10 cellular contexts compared by ENCODE assay signal in the genomic region with DNA sequence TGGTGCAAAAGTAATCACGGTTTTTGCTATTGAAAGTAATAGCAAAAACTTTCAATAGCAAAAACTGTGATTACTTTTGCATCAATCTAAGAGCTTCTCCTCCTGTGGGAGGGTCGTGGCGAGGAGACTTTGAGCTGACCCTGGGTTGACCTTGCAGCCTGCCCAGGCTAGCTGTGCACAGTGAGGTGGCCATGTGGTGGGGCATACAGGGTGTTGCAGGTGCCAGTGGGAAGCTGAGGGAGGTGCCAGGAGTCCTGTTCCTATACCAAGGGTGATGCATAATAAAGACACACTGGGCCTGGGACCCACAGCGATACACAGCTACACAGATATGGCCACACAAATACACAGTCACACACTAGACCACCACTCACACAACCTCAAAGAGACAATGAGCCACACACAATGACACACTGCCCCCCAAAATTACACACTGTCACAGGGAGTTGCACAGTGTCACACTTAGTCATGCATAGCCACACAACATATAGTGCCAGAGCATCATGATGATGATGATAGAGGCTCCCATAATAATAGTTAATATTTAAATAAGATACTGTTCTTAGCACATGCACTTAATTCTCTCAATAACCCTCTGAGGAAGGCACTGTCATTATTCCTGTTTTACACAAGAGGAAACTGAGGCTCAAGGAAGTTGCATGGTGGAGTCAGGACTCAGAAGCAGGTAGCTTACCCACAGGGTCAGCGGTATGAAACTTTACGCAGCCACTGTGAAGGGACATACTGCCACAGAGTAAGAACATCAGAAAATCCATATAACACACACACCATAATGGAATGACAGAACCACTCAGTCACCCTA. TPM values are rescaled to one million over a fixed set of nuclear protein-coding genes. Genes with fewer than 3 reads are reported as not detected.
DNase-seq lines count a peak whose midpoint lies in the region; ATAC-seq, FAIRE-seq and TF ChIP-seq lines count a peak whose summit lies in the region.
"Had no signal": no experiment of that assay in that cellular context is flagged by ENCODE, and none has a peak within 500 bp of the region (broad histone marks: within the 10 kb centered on the region; RNA-seq: fewer than 3 reads in every experiment).

No MANE protein-coding gene starts in this region.

- peak overlapping the region; percentile 88 to 91 (median 90) for H3K4me3 Mint-ChIP-seq in nephron

- no peak for TF ChIP-seq CTCF in Loucy (conservative IDR thresholded peaks at IDR 0.05; ENCODE audit: low read length)
- TF ChIP-seq CTCF in nephron (IDR thresholded peaks at IDR 0.05; ENCODE audit: unreplicated experiment in 3 of 3), result no peak

- H3K36me3 ChIP-seq in BLaER1 (0 out of 2 replicates have a peak, but pooled peaks cover 4% of the 10 kb centered on the region), Loucy (ENCODE audit: insufficient read depth, low read length) (no peaks in the 10 kb centered on the region)

- no peaks in the 10 kb centered on the region for H3K9me3 Mint-ChIP-seq in nephron

- H3K27ac ChIP-seq in BLaER1 (no peak overlapping the region), cingulate gyrus (ENCODE audit: low read depth, low read length) (peak overlapping the region; percentile 99)

- no peak overlapping the region for H2AFZ ChIP-seq in Loucy (ENCODE audit: low read length)

- peak overlapping the region; percentile 30 to 79 (median 43) for H3K27ac Mint-ChIP-seq in nephron

- H3K4me1 Mint-ChIP-seq in nephron, result peaks cover 15% of the 10 kb centered on the region

- H4K20me1 ChIP-seq in BLaER1 (0 out of 2 replicates have a peak, but pooled peaks cover 6% of the 10 kb centered on the region), Loucy (ENCODE audit: insufficient read depth, low read length, poor library complexity, severe bottlenecking) (no peaks in the 10 kb centered on the region)

- H3K79me2 ChIP-seq in Loucy (ENCODE audit: insufficient read depth, low read length), result no peaks in the 10 kb centered on the region

- H3K27me3 Mint-ChIP-seq in nephron (ENCODE audit: low read depth), result peaks cover 10% of the 10 kb centered on the region

- peaks cover 4% of the 10 kb centered on the region for H3K36me3 Mint-ChIP-seq in nephron (ENCODE audit: low read depth)

- H3K27me3 ChIP-seq in BLaER1 (peaks cover 13% of the 10 kb centered on the region), Loucy (ENCODE audit: insufficient read depth, low read length, poor library complexity, severe bottlenecking) (no peaks in the 10 kb centered on the region)

- H3K4me2 ChIP-seq in BLaER1, result peak overlapping the region; percentile 97
- H3K4me2 ChIP-seq in Loucy (ENCODE audit: low read depth, low read length, poor library complexity, severe bottlenecking), result peak overlapping the region; percentile 95

- no peaks in the 10 kb centered on the region for H3F3A ChIP-seq in Loucy (ENCODE audit: low read depth)

- DNase-seq in occipital lobe (lab: John Stamatoyannopoulos, UW) (no peak), GM19240 (ENCODE audit: insufficient read length, low spot score) (no peak), HTR-8/SVneo (ENCODE audit: insufficient read length, low spot score) (no peak)
- DNase-seq: NCI-H2081 treated with DMSO at 0.1 percent for 48 hours had no signal

- no peaks in the 10 kb centered on the region for H3K9me2 ChIP-seq in Loucy (replicated peaks; ENCODE audit: low read depth, low read length)

- peak overlapping the region; percentile 71 for H3K4me3 ChIP-seq in BLaER1
- peak overlapping the region; percentile 82 for H3K4me3 ChIP-seq in Loucy (ENCODE audit: low read length, poor library complexity, severe bottlenecking)

- H3K9me3 ChIP-seq in BLaER1 (no peaks in the 10 kb centered on the region), Loucy (ENCODE audit: insufficient read depth, low read depth, low read length) (no peaks in the 10 kb centered on the region)

- peaks cover 36% of the 10 kb centered on the region for H3K4me1 ChIP-seq in BLaER1
- H3K4me1 ChIP-seq in Loucy (ENCODE audit: insufficient read depth, low read length, poor library complexity, severe bottlenecking), result peaks cover 16% of the 10 kb centered on the region

- H3K9ac ChIP-seq in BLaER1, result no peak overlapping the region
- H3K9ac ChIP-seq in Loucy (ENCODE audit: low read depth, low read length, poor library complexity, severe bottlenecking), result no peak overlapping the region

- no peak for ATAC-seq in HG02938 (IDR thresholded peaks at IDR 0.05; ENCODE audit: unreplicated experiment)

- no peak for FAIRE-seq in HTR-8/SVneo (lab: Jason Lieb, UNC)
- FAIRE-seq: endometrium had no signal

RNA-seq across cellular contexts. Expression of a gene that starts 6.3 kb away (rescaled TPM):
- 4.4 TPM for total RNA-seq in occipital lobe

RNA-seq across cellular contexts. Expression of a gene that starts 15.9 kb away (rescaled TPM):
- total RNA-seq in occipital lobe, result 0.78 TPM

RNA-seq across cellular contexts. Expression of a gene that starts 32.5 kb away (rescaled TPM):
- total RNA-seq in occipital lobe, result 13.6 TPM
